8 cellular contexts compared by ENCODE assay signal in the genomic region with DNA sequence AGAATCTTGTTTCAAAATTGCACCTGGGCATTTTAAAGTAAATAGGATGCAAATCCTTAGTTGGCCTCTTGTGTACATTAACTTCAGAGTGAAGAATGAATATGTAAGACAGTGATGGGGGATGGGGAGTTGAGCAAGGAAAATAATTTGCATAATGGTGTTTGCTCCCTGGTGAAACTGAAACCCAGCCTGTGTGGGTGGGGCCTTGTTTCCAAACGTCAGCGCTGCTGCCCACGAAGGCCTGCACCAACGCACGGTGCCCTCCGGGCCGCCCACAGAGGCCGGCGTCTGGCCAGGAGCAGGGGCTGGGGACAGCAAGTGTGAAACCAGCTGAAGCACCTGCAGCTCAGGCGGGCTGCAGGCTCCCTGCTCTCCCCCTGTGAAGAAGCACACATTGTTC.
A peak's percentile ranks its signal among the peaks of the same experiment; 100 is the strongest.
DNase-seq lines count a peak whose midpoint lies in the region; ATAC-seq, FAIRE-seq and TF ChIP-seq lines count a peak whose summit lies in the region.
"Not testable (repeated sequence)": the region's sequence is repeated elsewhere in the genome, so short reads cannot be mapped to it uniquely, and the experiment has no call there.

No MANE protein-coding gene starts in this region.

- TF ChIP-seq EP300 in HepG2 (IDR thresholded peaks at IDR 0.05; ENCODE audit: low read depth in 2 of 2, low read length in 2 of 2); HepG2 (CRISPR knock-in tag; IDR thresholded peaks at IDR 0.05; ENCODE audit: borderline replicate concordance): not testable (repeated sequence)

- H3K4me1 ChIP-seq in HepG2 (ENCODE audit: insufficient read depth, low read length): peaks cover 25% of the 10 kb centered on the region

- POLR2A ChIA-PET in T-cell (lab: Charles Lee); HepG2 (lab: Yijun Ruan, JAX): not testable (repeated sequence)

- not testable (repeated sequence) for H3K36me3 ChIP-seq in brain microvascular endothelial cell (replicated peaks); HepG2 (replicated peaks in 1 of 2; ENCODE audit: control insufficient read depth in 1 of 2, insufficient read depth in 2 of 2, low read length in 2 of 2)

- 8% methylated on average over 2 of the region's 10 CpGs for WGBS in HepG2 (ENCODE audit: low lambda C conversion rate)

- H2AFZ ChIP-seq in HepG2 (ENCODE audit: low read length): not testable (repeated sequence)

- peaks cover 0 to 46% (median 2%) of the 10 kb centered on the region in 3 donors for H3K4me1 Mint-ChIP-seq in T-cell

- peak overlapping the region; percentile 50 for H3K4me2 ChIP-seq in HepG2 (ENCODE audit: low read depth, low read length)

- H3K9me3 ChIP-seq in HepG2 (ENCODE audit: low read length): not testable (repeated sequence)

- H3K9me3 Mint-ChIP-seq in T-cell: not testable (repeated sequence)

- intact Hi-C loops in HepG2 (cut with micrococcal nuclease; ENCODE audit: unreplicated experiment): not testable (repeated sequence)

- not testable (repeated sequence) for H3K4me3 ChIP-seq in brain microvascular endothelial cell (ENCODE audit: low read depth, low read length); HepG2 (replicated peaks in 1 of 3; ENCODE audit: insufficient read depth in 1 of 3, low read depth in 2 of 3, low read length in 3 of 3)

- not testable (repeated sequence) for H3K27me3 Mint-ChIP-seq in T-cell

- not testable (repeated sequence) for TF ChIP-seq CTCF in brain microvascular endothelial cell (IDR thresholded peaks at IDR 0.05; ENCODE audit: low read depth, low read length, missing control alignments); HepG2 (CRISPR knock-in tag; IDR thresholded peaks at IDR 0.05)

- H4K20me1 ChIP-seq in HepG2 (ENCODE audit: insufficient read depth, low read length): not testable (repeated sequence)

- not testable (repeated sequence) for BruUV-seq in HepG2 (replicated peaks; lab: Mats Ljungman, UMichigan)

- H3K4me3 Mint-ChIP-seq in T-cell: peak overlapping the region in 1 of 3 donors; percentile 37

- H3K79me2 ChIP-seq in HepG2 (ENCODE audit: insufficient read depth, low read length): not testable (repeated sequence)

- TF ChIP-seq RAD21 in HepG2 (CRISPR knock-in tag; IDR thresholded peaks at IDR 0.05): not testable (repeated sequence)

- not testable (repeated sequence) for TF ChIP-seq POLR2A in HepG2 (IDR thresholded peaks at IDR 0.05; ENCODE audit: insufficient read depth in 1 of 2, low read depth in 2 of 2, low read length in 2 of 2)

- DNase-seq in T-cell (peak in 11 of 34 experiments; percentile 11 to 50 (median 39)), brain microvascular endothelial cell (peak; percentile 42)
- not testable (repeated sequence) for DNase-seq in HepG2 (ENCODE audit: low spot score); stimulated activated naive CD8-positive, alpha-beta T cell treated with anti-CD3 and anti-CD28 coated beads, Interleukin-15, Interleukin-2, amounts not matched to agents 100 U/mL and 50 U/mL, for 24 hours

- not testable (repeated sequence) for H3K36me3 Mint-ChIP-seq in T-cell

- peak; percentile 66 for FAIRE-seq in HepG2 (lab: Jason Lieb, UNC)

- not testable (repeated sequence) for H3K9ac ChIP-seq in HepG2 (ENCODE audit: insufficient read depth, low read depth, low read length)

- CTCF ChIA-PET in T-cell (lab: Charles Lee); HepG2 (lab: Yijun Ruan, JAX; ENCODE audit: low intra/inter-chr PET ratio, low total read pairs): not testable (repeated sequence)

- peak overlapping the region in 1 of 2 donors; percentile 36 for H3K27ac Mint-ChIP-seq in T-cell

- peak; percentile 81 for ATAC-seq in GM18499 (IDR thresholded peaks at IDR 0.05; ENCODE audit: insufficient read depth, unreplicated experiment)
- ATAC-seq in GM19467 (IDR thresholded peaks at IDR 0.05; ENCODE audit: unreplicated experiment): peak; percentile 90
- peak; percentile 91 for ATAC-seq in HG02840 (IDR thresholded peaks at IDR 0.05; ENCODE audit: low FRiP score, unreplicated experiment)
- peak; percentile 92 for ATAC-seq in HG03442 (IDR thresholded peaks at IDR 0.05; ENCODE audit: unreplicated experiment)
- ATAC-seq in T-cell (replicated peaks in 1 of 4): peak; percentile 72 to 90 (median 84)
- peak; percentile 95 for ATAC-seq in HepG2
- ATAC-seq in stimulated activated naive CD8-positive, alpha-beta T cell treated with anti-CD3 and anti-CD28 coated beads, Interleukin-15, Interleukin-2, amounts not matched to agents 100 U/mL and 50 U/mL, for 24 hours: peak; percentile 66

- H3K27me3 ChIP-seq in brain microvascular endothelial cell (replicated peaks); HepG2 (ENCODE audit: control insufficient read depth in 1 of 2, insufficient read depth in 2 of 2, low read length in 2 of 2): not testable (repeated sequence)

- in situ Hi-C loops in brain microvascular endothelial cell (cut with HindIII; ENCODE audit: low pct_ligation_motif_present, low sequenced_read_pairs); HepG2 (cut with HindIII; ENCODE audit: extremely low pct_ligation_motif_present, low pct_unique_long_range_greater_than_20kb): not testable (repeated sequence)

- not testable (repeated sequence) for H3K27ac ChIP-seq in brain microvascular endothelial cell; HepG2 (ENCODE audit: extremely low read length, insufficient read depth, low read length)

TF ChIP-seq in HepG2, 621 proteins besides CTCF, POLR2A, EP300 and RAD21:
- TF ChIP-seq ZNF281 (CRISPR knock-in tag; IDR thresholded peaks at IDR 0.05; ENCODE audit: borderline replicate concordance): 0 out of 2 replicates have a peak, but pooled peaks have one; percentile 15
TF ChIP-seq in HepG2: peak in this region for 1; not testable (repeated sequence) for 620.
